8 cellular contexts compared by ENCODE assay signal in genomic region chr2:190881480-190882326, GRCh38. TPM values are rescaled to one million over a fixed set of nuclear protein-coding genes. Genes with fewer than 3 reads are reported as not detected.
DNase-seq lines count a peak whose midpoint lies in the region; ATAC-seq and TF ChIP-seq lines count a peak whose summit lies in the region.

No MANE protein-coding gene starts in this region.

- H3K27ac ChIP-seq in adrenal gland: peak overlapping the region; percentile 92 to 99 (median 96)

- intact Hi-C loops in adrenal gland (cut with DNase I): no loop called here
- intact Hi-C loops in left ventricle myocardium superior (cut with micrococcal nuclease): no loop called here

- TF ChIP-seq CTCF in GM12865 (IDR thresholded peaks at IDR 0.05; ENCODE audit: insufficient read depth, low read depth, low read length, missing control alignments) (no peak), adrenal gland (IDR thresholded peaks at IDR 0.05) (no peak)

- H3K27me3 ChIP-seq in adrenal gland: no peaks in the 10 kb centered on the region

- TF ChIP-seq POLR2A in adrenal gland (IDR thresholded peaks at IDR 0.05): peak; percentile 11 to 61

- no peaks in the 10 kb centered on the region for H3K36me3 ChIP-seq in adrenal gland (replicated peaks in 1 of 2)

- DNase-seq in GM12865 (ENCODE audit: low read depth) (peak; percentile 92), NCI-H1105 (lab: John Stamatoyannopoulos, UW) (peak; percentile 51), T follicular helper cell (ENCODE audit: low read depth) (peak; percentile 69), adrenal gland (peak; percentile 64 to 86 (median 69)), left ventricle myocardium superior (peak; percentile 77), renal cortical epithelial cell (ENCODE audit: low read depth) (peak; percentile 64), GM19240 (ENCODE audit: insufficient read length, low spot score) (no peak)

- H3K4me1 ChIP-seq in adrenal gland (replicated peaks in 1 of 2): peaks cover 25 to 66% of the 10 kb centered on the region in 2 donors

- no peaks in the 10 kb centered on the region for H3K9me3 ChIP-seq in adrenal gland (replicated peaks in 1 of 3)

- ATAC-seq in HG02642 (IDR thresholded peaks at IDR 0.05; ENCODE audit: poor library complexity, unreplicated experiment): peak; percentile 60
- peak; percentile 35 for ATAC-seq in left ventricle myocardium superior

- H3K4me3 ChIP-seq in GM12865 (ENCODE audit: low read depth, low read length): peak overlapping the region; percentile 71
- peak overlapping the region; percentile 63 to 99 (median 83) for H3K4me3 ChIP-seq in adrenal gland

- 0 to 1% (median 0%) methylated on average over 27 to 56 of the region's 56 CpGs for WGBS in adrenal gland, 4 donors

RNA-seq across cellular contexts. Expression of gene GLS, which starts 1.1 kb away (rescaled TPM):
- total RNA-seq in adrenal gland (100 to 1,000 TPM; 103 to 527 (median 308) TPM), left ventricle myocardium superior (52.2 TPM), renal cortical epithelial cell (1,218 and 1,910 TPM in 2 replicates)
- 10 to 100 TPM; 55.3 to 92.2 (median 80.6) TPM for polyA plus RNA-seq in adrenal gland
